In genomic region chr5:95042040-95042439, GRCh38 we compare ENCODE assay signal across 1 cellular context.
TF ChIP-seq lines count a peak whose summit lies in the region.

No MANE protein-coding gene starts in this region.

TF ChIP-seq in GM23338, 12 proteins besides CTCF, POLR2A, EP300 and RAD21 (continued from another document):
- TF ChIP-seq ZNF462 (CRISPR knock-in tag; IDR thresholded peaks at IDR 0.05) = no peak
- TF ChIP-seq ZNF331 (CRISPR knock-in tag; IDR thresholded peaks at IDR 0.05; ENCODE audit: low read depth) = no peak
- no peak for TF ChIP-seq NANOG (IDR thresholded peaks at IDR 0.05; ENCODE audit: borderline replicate concordance)
- no peak for TF ChIP-seq POLR2AphosphoS5 (IDR thresholded peaks at IDR 0.05; ENCODE audit: low read depth)
- no peak for TF ChIP-seq ETS1 (IDR thresholded peaks at IDR 0.05)
- TF ChIP-seq EZH2phosphoT487 (IDR thresholded peaks at IDR 0.05; ENCODE audit: unreplicated experiment) = no peak
- no peak for TF ChIP-seq JUNB (IDR thresholded peaks at IDR 0.05; ENCODE audit: unreplicated experiment)
- no peak for TF ChIP-seq EZH2 (IDR thresholded peaks at IDR 0.05; ENCODE audit: low read depth, unreplicated experiment)
- no peak for TF ChIP-seq STAT1 (IDR thresholded peaks at IDR 0.05; ENCODE audit: unreplicated experiment)
TF ChIP-seq in GM23338: peak in this region for 0.
